In the genomic region with DNA sequence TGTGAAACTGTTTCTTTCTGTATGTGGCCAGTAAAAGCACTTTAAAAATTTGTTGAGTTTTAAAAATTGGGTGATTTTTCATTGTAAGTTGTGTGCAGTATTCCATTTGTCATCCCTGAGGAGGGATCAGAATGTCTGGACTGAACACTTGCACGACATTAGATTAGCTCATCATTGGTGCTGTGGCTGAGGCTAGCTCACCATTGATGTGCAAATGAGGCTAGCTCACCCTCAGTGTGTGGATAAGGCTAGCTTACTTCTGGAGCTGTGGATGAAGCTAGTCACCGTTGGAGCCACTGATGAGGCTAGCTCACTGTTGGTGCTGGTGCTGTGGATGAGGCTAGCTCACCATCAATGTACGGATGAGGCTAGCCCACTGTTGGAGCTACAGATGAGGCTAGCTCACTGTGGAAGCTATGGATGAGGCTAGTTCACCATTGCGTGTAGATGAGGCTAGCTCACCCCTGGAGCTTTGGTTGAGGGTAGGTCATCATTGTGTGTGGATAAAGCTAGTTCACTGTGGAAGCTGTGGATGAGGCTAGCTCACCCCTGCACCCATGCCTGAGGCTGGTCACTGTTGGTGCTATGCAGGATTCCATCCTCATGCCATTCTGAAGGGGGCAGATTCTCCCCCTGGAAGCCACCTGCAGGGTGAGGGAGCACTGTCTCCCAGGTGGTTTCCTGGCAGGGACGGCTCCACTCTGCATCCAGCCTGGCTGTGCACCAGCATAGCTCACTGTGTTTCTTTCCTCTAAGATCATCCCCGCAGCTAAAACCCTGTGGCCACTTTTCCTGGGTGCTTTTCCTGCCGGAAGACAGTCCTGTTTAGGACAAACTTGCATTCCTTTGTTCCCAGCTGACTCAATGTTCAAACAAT, we compare ENCODE assay signal across 14 cellular contexts.
DNase-seq lines count a peak whose midpoint lies in the region; ATAC-seq and TF ChIP-seq lines count a peak whose summit lies in the region.
"Had no signal": no experiment of that assay in that cellular context is flagged by ENCODE, and none has a peak within 500 bp of the region (broad histone marks: within the 10 kb centered on the region; RNA-seq: fewer than 3 reads in every experiment).

No MANE protein-coding gene starts in this region.

- H3K9me3 ChIP-seq in SK-N-SH = no peaks in the 10 kb centered on the region
- peaks cover 0 to 6% (median 0%) of the 10 kb centered on the region in 8 donors for H3K9me3 ChIP-seq in spleen

- WGBS in SK-N-SH (ENCODE audit: low lambda C conversion rate) = 65% methylated on average over 7 of the region's 7 CpGs
- 74 to 83% (median 78%) methylated on average over 5 to 7 of the region's 7 CpGs for WGBS in spleen, 5 donors

- no peak overlapping the region for H2AFZ ChIP-seq in SK-N-SH (ENCODE audit: low read depth)

- TF ChIP-seq RAD21 in SK-N-SH (IDR thresholded peaks at IDR 0.05; ENCODE audit: low read length) = no peak

- H3K27ac ChIP-seq in SK-N-SH (ENCODE audit: low read depth in 2 of 2, low read length in 1 of 2) (peak overlapping the region in 1 of 2 experiments; percentile 36; a peak in 2 of 4 replicates), epithelial cell of prostate (peak overlapping the region; percentile 100), spleen (no peak overlapping the region)
- H3K27ac ChIP-seq: 22Rv1 had no signal

- CTCF ChIA-PET in SK-N-SH (lab: Yijun Ruan, JAX) = interaction anchor here (1.5 to 2.0 kb wide), 2 partner anchors 20 to 22 kb away, joined by 4 to 5 read pairs; no protein-coding TSS in a partner anchor

- H3K36me3 ChIP-seq in SK-N-SH (replicated peaks in 1 of 2; ENCODE audit: control insufficient read depth in 1 of 2, insufficient read depth in 2 of 2, low read length in 1 of 2) (no peaks in the 10 kb centered on the region), spleen (no peaks in the 10 kb centered on the region)

- TF ChIP-seq POLR2A in spleen (IDR thresholded peaks at IDR 0.05) = no peak

- H3K27me3 ChIP-seq in SK-N-SH (ENCODE audit: insufficient read depth) (no peaks in the 10 kb centered on the region), spleen (replicated peaks in 1 of 7) (peaks cover 0 to 22% (median 0%) of the 10 kb centered on the region in 7 donors)

- no peak for TF ChIP-seq EP300 in SK-N-SH (IDR thresholded peaks at IDR 0.05; ENCODE audit: borderline replicate concordance in 1 of 2, low read depth in 1 of 2, low read length in 1 of 2)

- POLR2A ChIA-PET in SK-N-SH (lab: Yijun Ruan, JAX) = no interaction called here

- H3F3A ChIP-seq in SK-N-SH (replicated peaks; ENCODE audit: insufficient read depth) = no peaks in the 10 kb centered on the region

- ATAC-seq in SK-N-SH treated with all-trans-retinoic acid at 6 μM for 48 hours (peak; percentile 14; the same call in 2 of the 3 replicates), HG02884 (IDR thresholded peaks at IDR 0.05; ENCODE audit: unreplicated experiment) (no peak)
- ATAC-seq: activated CD4-positive, CD25-positive, alpha-beta regulatory T cell treated with anti-CD3 and anti-CD28 coated beads, Interleukin-2, amount 50 U/mL, for 24 hours; effector memory CD8-positive, alpha-beta T cell; natural killer cell had no signal

- H3K4me3 ChIP-seq in SK-N-SH (ENCODE audit: low read depth in 2 of 2, low read length in 1 of 2) = no peak overlapping the region
- H3K4me3 ChIP-seq in spleen = no peak overlapping the region

- no peak overlapping the region for H3K4me2 ChIP-seq in SK-N-SH

- H3K9me2 ChIP-seq in SK-N-SH = no peaks in the 10 kb centered on the region

- no peak for DNase-seq in SK-N-SH
- peak; percentile 22 for DNase-seq in RKO (ENCODE audit: low spot score)
- no peak for DNase-seq in epithelial cell of prostate (ENCODE audit: low read depth, low spot score)
- peak; percentile 41 for DNase-seq in spleen
- no peak for DNase-seq in epidermal melanocyte (ENCODE audit: insufficient read length, low spot score)
- DNase-seq in T-helper 1 cell = no peak
- DNase-seq: COR-L47; effector memory CD8-positive, alpha-beta T cell; natural killer cell; NCI-H2171 had no signal

- no peaks in the 10 kb centered on the region; a peak in 1 of 4 replicates for H3K4me1 ChIP-seq in SK-N-SH (ENCODE audit: control insufficient read depth in 1 of 2, insufficient read depth in 2 of 2, low read depth in 1 of 2, low read length in 1 of 2)
- H3K4me1 ChIP-seq in spleen = peaks cover 0 to 9% (median 0%) of the 10 kb centered on the region in 6 donors

- intact Hi-C loops in spleen (cut with DNase I; ENCODE audit: low total_unique reads) = no loop called here

- H4K20me1 ChIP-seq in SK-N-SH (ENCODE audit: insufficient read depth) = no peaks in the 10 kb centered on the region

- no peak for TF ChIP-seq CTCF in SK-N-SH (IDR thresholded peaks at IDR 0.05)
- no peak for TF ChIP-seq CTCF in spleen (IDR thresholded peaks at IDR 0.05 in 8 of 11, conservative IDR thresholded peaks at IDR 0.05 in 3 of 11)

- no peaks in the 10 kb centered on the region for H3K79me2 ChIP-seq in SK-N-SH (ENCODE audit: insufficient read depth)

- H3K9ac ChIP-seq in SK-N-SH = no peak overlapping the region

TF ChIP-seq in SK-N-SH treated with all-trans-retinoic acid at 6 μM for 48 hours, 23 proteins besides CTCF, POLR2A, EP300 and RAD21 (continues in another document):
- TF ChIP-seq ZNF8 (CRISPR knock-in tag; IDR thresholded peaks at IDR 0.05) = no peak
- TF ChIP-seq ZC3H10 (CRISPR knock-in tag; IDR thresholded peaks at IDR 0.05) = no peak
- TF ChIP-seq ZFP30 (CRISPR knock-in tag; IDR thresholded peaks at IDR 0.05) = no peak
- TF ChIP-seq OSR1 (CRISPR knock-in tag; IDR thresholded peaks at IDR 0.05) = no peak
- no peak for TF ChIP-seq PPARA (CRISPR knock-in tag; IDR thresholded peaks at IDR 0.05; ENCODE audit: borderline replicate concordance)
- TF ChIP-seq ARNTL (CRISPR knock-in tag; IDR thresholded peaks at IDR 0.05; ENCODE audit: borderline replicate concordance, low read depth) = no peak
- TF ChIP-seq, protein P1, sequence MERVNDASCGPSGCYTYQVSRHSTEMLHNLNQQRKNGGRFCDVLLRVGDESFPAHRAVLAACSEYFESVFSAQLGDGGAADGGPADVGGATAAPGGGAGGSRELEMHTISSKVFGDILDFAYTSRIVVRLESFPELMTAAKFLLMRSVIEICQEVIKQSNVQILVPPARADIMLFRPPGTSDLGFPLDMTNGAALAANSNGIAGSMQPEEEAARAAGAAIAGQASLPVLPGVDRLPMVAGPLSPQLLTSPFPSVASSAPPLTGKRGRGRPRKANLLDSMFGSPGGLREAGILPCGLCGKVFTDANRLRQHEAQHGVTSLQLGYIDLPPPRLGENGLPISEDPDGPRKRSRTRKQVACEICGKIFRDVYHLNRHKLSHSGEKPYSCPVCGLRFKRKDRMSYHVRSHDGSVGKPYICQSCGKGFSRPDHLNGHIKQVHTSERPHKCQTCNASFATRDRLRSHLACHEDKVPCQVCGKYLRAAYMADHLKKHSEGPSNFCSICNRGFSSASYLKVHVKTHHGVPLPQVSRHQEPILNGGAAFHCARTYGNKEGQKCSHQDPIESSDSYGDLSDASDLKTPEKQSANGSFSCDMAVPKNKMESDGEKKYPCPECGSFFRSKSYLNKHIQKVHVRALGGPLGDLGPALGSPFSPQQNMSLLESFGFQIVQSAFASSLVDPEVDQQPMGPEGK (CRISPR knock-in tag; IDR thresholded peaks at IDR 0.05; ENCODE audit: borderline replicate concordance) = no peak
- no peak for TF ChIP-seq SNAI2 (CRISPR knock-in tag; IDR thresholded peaks at IDR 0.05)

TF ChIP-seq in SK-N-SH, 30 proteins besides CTCF, POLR2A, EP300 and RAD21:
- TF ChIP-seq TAF1 (IDR thresholded peaks at IDR 0.05; ENCODE audit: borderline replicate concordance, low read depth, low read length) (no peak), TEAD4 (IDR thresholded peaks at IDR 0.05; ENCODE audit: borderline replicate concordance, insufficient read depth) (no peak), FOXJ3 (CRISPR knock-in tag; IDR thresholded peaks at IDR 0.05) (no peak)
- TF ChIP-seq, protein P2, sequence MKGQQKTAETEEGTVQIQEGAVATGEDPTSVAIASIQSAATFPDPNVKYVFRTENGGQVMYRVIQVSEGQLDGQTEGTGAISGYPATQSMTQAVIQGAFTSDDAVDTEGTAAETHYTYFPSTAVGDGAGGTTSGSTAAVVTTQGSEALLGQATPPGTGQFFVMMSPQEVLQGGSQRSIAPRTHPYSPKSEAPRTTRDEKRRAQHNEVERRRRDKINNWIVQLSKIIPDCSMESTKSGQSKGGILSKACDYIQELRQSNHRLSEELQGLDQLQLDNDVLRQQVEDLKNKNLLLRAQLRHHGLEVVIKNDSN (IDR thresholded peaks at IDR 0.05; ENCODE audit: borderline replicate concordance, low read depth) = no peak
- TF ChIP-seq, protein P3, sequence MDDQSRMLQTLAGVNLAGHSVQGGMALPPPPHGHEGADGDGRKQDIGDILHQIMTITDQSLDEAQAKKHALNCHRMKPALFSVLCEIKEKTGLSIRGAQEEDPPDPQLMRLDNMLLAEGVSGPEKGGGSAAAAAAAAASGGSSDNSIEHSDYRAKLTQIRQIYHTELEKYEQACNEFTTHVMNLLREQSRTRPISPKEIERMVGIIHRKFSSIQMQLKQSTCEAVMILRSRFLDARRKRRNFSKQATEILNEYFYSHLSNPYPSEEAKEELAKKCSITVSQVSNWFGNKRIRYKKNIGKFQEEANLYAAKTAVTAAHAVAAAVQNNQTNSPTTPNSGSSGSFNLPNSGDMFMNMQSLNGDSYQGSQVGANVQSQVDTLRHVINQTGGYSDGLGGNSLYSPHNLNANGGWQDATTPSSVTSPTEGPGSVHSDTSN (IDR thresholded peaks at IDR 0.05) = no peak

Comparison
In these comparisons a context has a peak if more than half of its experiments do, and no peak if none do; other contexts are left out.
1. DNase-seq: peak in RKO (single experiment) and spleen (single experiment); none in SK-N-SH (single experiment), epithelial cell of prostate (single experiment), epidermal melanocyte (single experiment) and T-helper 1 cell (0 of 5).